ENCODE assay signal across 26 cellular contexts in genomic region chrX:87049567-87049966, GRCh38.
"Had no signal": no experiment of that assay in that cellular context is flagged by ENCODE, and none has a peak within 500 bp of the region (broad histone marks: within the 10 kb centered on the region; RNA-seq: fewer than 3 reads in every experiment).

No MANE protein-coding gene starts in this region.

- H3K9me3 Mint-ChIP-seq: endodermal cell had no signal

- H3K27ac Mint-ChIP-seq: dendritic cell treated with granulocyte-macrophage colony-stimulating factor and Interleukin-4, amounts not matched to agents 40 ng/mL and 50 ng/mL, for 4 days; endodermal cell had no signal

- ATAC-seq: esophagus mucosa, foreskin keratinocyte, gastrocnemius medialis, gastroesophageal sphincter, heart right ventricle had no signal

- H3K9me3 ChIP-seq: colonic mucosa, esophagus muscularis mucosa, esophagus squamous epithelium, gastrocnemius medialis, gastroesophageal sphincter had no signal

- H3K4me1 Mint-ChIP-seq: endodermal cell had no signal

- H3K27me3 ChIP-seq: colonic mucosa, esophagus muscularis mucosa, foreskin keratinocyte, gastrocnemius medialis, gastroesophageal sphincter, heart right ventricle had no signal

- H3K36me3 ChIP-seq: colonic mucosa, esophagus muscularis mucosa, esophagus squamous epithelium, gastrocnemius medialis, gastroesophageal sphincter, heart right ventricle had no signal

- H3K27ac ChIP-seq: colonic mucosa, coronary artery, dorsolateral prefrontal cortex, epithelial cell of prostate, esophagus muscularis mucosa, esophagus squamous epithelium, foreskin keratinocyte, gastrocnemius medialis, gastroesophageal sphincter, heart right ventricle had no signal

- FAIRE-seq: endometrium, endothelial cell of umbilical vein, frontal cortex had no signal

- H3K4me1 ChIP-seq: colonic mucosa, esophagus muscularis mucosa, esophagus squamous epithelium, foreskin keratinocyte, gastrocnemius medialis, gastroesophageal sphincter, heart right ventricle had no signal

- H3K4me3 Mint-ChIP-seq: dendritic cell treated with granulocyte-macrophage colony-stimulating factor and Interleukin-4, amounts not matched to agents 40 ng/mL and 50 ng/mL, for 4 days; endodermal cell had no signal

- H3K27me3 Mint-ChIP-seq: dendritic cell treated with granulocyte-macrophage colony-stimulating factor and Interleukin-4, amounts not matched to agents 40 ng/mL and 50 ng/mL, for 4 days had no signal

- DNase-seq: colonic mucosa; cortex of kidney; dermis blood vessel endothelial cell; dorsolateral prefrontal cortex; effector CD4-positive, alpha-beta T cell; effector CD8-positive, alpha-beta T cell; effector memory CD4-positive, alpha-beta T cell; endodermal cell; erythroblast; esophagus squamous epithelium; foreskin fibroblast; foreskin keratinocyte; foreskin melanocyte; gastrocnemius medialis; glutamatergic neuron; head of caudate nucleus; heart right ventricle had no signal

- H3K4me3 ChIP-seq: colonic mucosa, coronary artery, dorsolateral prefrontal cortex, esophagus muscularis mucosa, esophagus squamous epithelium, gastrocnemius medialis, gastroesophageal sphincter, heart right ventricle had no signal
